Comparison of ENCODE assay signal across 2 cellular contexts in the genomic region with DNA sequence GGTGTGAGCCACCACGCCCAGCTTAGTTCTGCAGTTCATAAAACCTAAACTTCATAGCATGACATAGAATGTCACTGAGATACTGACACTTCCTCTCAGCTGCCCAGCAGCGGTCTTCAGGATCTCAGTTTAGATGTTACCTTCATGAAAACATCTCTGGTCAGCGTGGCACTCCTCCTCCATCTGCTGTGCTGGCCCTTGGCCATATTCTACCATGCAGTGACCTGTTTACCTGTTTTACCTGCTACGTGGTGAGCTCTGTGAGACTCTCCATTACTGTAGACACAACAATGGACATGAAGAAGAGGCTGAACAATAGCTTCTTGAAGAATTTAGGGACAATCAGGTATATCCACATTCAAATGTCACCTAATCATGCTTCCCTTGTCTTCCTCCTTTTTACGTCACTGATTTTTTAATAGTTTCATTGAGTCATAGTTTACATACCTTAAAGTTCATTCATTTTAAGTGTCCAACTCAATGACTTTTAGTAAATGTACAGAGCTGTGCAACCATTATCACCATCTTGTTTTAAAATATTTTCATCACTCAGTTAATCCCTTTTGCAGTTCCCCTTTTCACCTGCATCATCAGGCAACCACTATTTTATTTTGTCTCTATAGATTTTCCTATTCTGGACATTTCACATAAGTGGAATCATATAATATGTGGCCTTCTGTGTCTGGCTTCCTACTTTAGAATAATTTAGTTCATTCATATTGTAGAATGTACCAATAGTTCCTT.
TF ChIP-seq lines count a peak whose summit lies in the region.

No MANE protein-coding gene starts in this region.

TF ChIP-seq in IMR-90, 13 proteins besides CTCF, POLR2A, EP300 and RAD21:
- no peak for TF ChIP-seq CEBPB (IDR thresholded peaks at IDR 0.05; ENCODE audit: low read depth, low read length)
- no peak for TF ChIP-seq FOS (IDR thresholded peaks at IDR 0.05; ENCODE audit: low read depth, low read length)
- no peak for TF ChIP-seq NFE2L2 (IDR thresholded peaks at IDR 0.05; ENCODE audit: low read depth, low read length)
- no peak for TF ChIP-seq SMC3 (IDR thresholded peaks at IDR 0.05; ENCODE audit: low read depth, low read length)
- TF ChIP-seq MAFK (IDR thresholded peaks at IDR 0.05; ENCODE audit: low read depth, low read length) = no peak
- TF ChIP-seq RFX5 (IDR thresholded peaks at IDR 0.05; ENCODE audit: low read depth, low read length) = no peak
- no peak for TF ChIP-seq MAZ (IDR thresholded peaks at IDR 0.05; ENCODE audit: borderline replicate concordance, low read depth, low read length)
- TF ChIP-seq ELK1 (IDR thresholded peaks at IDR 0.05; ENCODE audit: borderline replicate concordance, low read depth, low read length) = no peak
- TF ChIP-seq BHLHE40 (IDR thresholded peaks at IDR 0.05; ENCODE audit: low read depth, low read length) = no peak
- TF ChIP-seq, protein P1, sequence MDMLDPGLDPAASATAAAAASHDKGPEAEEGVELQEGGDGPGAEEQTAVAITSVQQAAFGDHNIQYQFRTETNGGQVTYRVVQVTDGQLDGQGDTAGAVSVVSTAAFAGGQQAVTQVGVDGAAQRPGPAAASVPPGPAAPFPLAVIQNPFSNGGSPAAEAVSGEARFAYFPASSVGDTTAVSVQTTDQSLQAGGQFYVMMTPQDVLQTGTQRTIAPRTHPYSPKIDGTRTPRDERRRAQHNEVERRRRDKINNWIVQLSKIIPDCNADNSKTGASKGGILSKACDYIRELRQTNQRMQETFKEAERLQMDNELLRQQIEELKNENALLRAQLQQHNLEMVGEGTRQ (IDR thresholded peaks at IDR 0.05; ENCODE audit: low read depth, low read length) = no peak
- no peak for TF ChIP-seq MXI1 (IDR thresholded peaks at IDR 0.05; ENCODE audit: borderline replicate concordance, low read depth, low read length)
- TF ChIP-seq CHD1 (IDR thresholded peaks at IDR 0.05; ENCODE audit: low read depth, low read length) = no peak
- no peak for TF ChIP-seq RCOR1 (IDR thresholded peaks at IDR 0.05; ENCODE audit: insufficient replicate concordance, low read length)

TF ChIP-seq in K562, 482 proteins besides CTCF, POLR2A, EP300 and RAD21:
- peak; percentile 79 for TF ChIP-seq SPI1 (IDR thresholded peaks at IDR 0.05; ENCODE audit: borderline replicate concordance, low read depth, low read length)
- TF ChIP-seq, protein P2, sequence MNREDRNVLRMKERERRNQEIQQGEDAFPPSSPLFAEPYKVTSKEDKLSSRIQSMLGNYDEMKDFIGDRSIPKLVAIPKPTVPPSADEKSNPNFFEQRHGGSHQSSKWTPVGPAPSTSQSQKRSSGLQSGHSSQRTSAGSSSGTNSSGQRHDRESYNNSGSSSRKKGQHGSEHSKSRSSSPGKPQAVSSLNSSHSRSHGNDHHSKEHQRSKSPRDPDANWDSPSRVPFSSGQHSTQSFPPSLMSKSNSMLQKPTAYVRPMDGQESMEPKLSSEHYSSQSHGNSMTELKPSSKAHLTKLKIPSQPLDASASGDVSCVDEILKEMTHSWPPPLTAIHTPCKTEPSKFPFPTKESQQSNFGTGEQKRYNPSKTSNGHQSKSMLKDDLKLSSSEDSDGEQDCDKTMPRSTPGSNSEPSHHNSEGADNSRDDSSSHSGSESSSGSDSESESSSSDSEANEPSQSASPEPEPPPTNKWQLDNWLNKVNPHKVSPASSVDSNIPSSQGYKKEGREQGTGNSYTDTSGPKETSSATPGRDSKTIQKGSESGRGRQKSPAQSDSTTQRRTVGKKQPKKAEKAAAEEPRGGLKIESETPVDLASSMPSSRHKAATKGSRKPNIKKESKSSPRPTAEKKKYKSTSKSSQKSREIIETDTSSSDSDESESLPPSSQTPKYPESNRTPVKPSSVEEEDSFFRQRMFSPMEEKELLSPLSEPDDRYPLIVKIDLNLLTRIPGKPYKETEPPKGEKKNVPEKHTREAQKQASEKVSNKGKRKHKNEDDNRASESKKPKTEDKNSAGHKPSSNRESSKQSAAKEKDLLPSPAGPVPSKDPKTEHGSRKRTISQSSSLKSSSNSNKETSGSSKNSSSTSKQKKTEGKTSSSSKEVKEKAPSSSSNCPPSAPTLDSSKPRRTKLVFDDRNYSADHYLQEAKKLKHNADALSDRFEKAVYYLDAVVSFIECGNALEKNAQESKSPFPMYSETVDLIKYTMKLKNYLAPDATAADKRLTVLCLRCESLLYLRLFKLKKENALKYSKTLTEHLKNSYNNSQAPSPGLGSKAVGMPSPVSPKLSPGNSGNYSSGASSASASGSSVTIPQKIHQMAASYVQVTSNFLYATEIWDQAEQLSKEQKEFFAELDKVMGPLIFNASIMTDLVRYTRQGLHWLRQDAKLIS (CRISPR knock-in tag; IDR thresholded peaks at IDR 0.05) = no peak
